ENCODE assay signal across 26 cellular contexts in genomic region chr7:151804756-151805503, GRCh38.
"Had no signal": no experiment of that assay in that cellular context is flagged by ENCODE, and none has a peak within 500 bp of the region (broad histone marks: within the 10 kb centered on the region; RNA-seq: fewer than 3 reads in every experiment).

No MANE protein-coding gene starts in this region.

- H3K27ac ChIP-seq: colonic mucosa, gastroesophageal sphincter, neutrophil, thyroid gland had no signal

- ATAC-seq: effector memory CD8-positive, alpha-beta T cell; gastroesophageal sphincter; heart left ventricle; left lung; mucosa of descending colon; right lobe of liver; stimulated activated memory B cell treated with anti-CD40 and anti-IgM and Interleukin-4, amounts not matched to agents 10 μg/mL and 1 μg/mL and 100 μg/mL, for 72 hours; stimulated activated naive CD8-positive, alpha-beta T cell treated with anti-CD3 and anti-CD28 coated beads, Interleukin-15, amount 100 ng/mL, for 72 hours had no signal

- H3K4me1 ChIP-seq: colonic mucosa, gastroesophageal sphincter, thyroid gland had no signal

- H3K4me1 Mint-ChIP-seq: activated CD4-positive, alpha-beta memory T cell treated with anti-CD3 and anti-CD28 coated beads, Interleukin-2, amount 10 ng/mL, durations not matched to agents 7 days and 5 days; activated CD4-positive, alpha-beta T cell treated with anti-CD3 and anti-CD28 coated beads, Interleukin-2, amount 10 ng/mL, durations not matched to agents 7 days and 5 days; activated naive CD4-positive, alpha-beta T cell treated with anti-CD3 and anti-CD28 coated beads, Interleukin-2, amount 50 U/mL, for 24 hours; stimulated activated naive CD8-positive, alpha-beta T cell treated with anti-CD3 and anti-CD28 coated beads, Interleukin-15, amount 100 ng/mL, for 72 hours had no signal

- H3K27me3 Mint-ChIP-seq: activated CD4-positive, alpha-beta memory T cell treated with anti-CD3 and anti-CD28 coated beads, Interleukin-2, amount 10 ng/mL, durations not matched to agents 7 days and 5 days; activated CD4-positive, alpha-beta T cell treated with anti-CD3 and anti-CD28 coated beads, Interleukin-2, amount 10 ng/mL, durations not matched to agents 7 days and 5 days; activated naive CD4-positive, alpha-beta T cell treated with anti-CD3 and anti-CD28 coated beads, Interleukin-2, amount 50 U/mL, for 24 hours; effector memory CD8-positive, alpha-beta T cell; stimulated activated memory B cell treated with anti-CD40 and anti-IgM and Interleukin-4, amounts not matched to agents 10 μg/mL and 1 μg/mL and 100 μg/mL, for 72 hours; stimulated activated naive CD8-positive, alpha-beta T cell treated with anti-CD3 and anti-CD28 coated beads, Interleukin-15, amount 100 ng/mL, for 72 hours had no signal

- H3K9me3 ChIP-seq: colonic mucosa, heart left ventricle, left lung, mucosa of descending colon, neutrophil, right lobe of liver, thyroid gland had no signal

- FAIRE-seq: bronchial epithelial cell had no signal

- H3K4me3 ChIP-seq: colonic mucosa, gastroesophageal sphincter, heart left ventricle, lung, mucosa of descending colon, right lobe of liver, skin epidermis, thyroid gland had no signal

- DNase-seq: activated CD4-positive, alpha-beta memory T cell treated with anti-CD3 and anti-CD28 coated beads, Interleukin-2, amount 10 ng/mL, durations not matched to agents 7 days and 5 days; activated CD4-positive, alpha-beta T cell treated with anti-CD3 and anti-CD28 coated beads for 1 hour; activated CD4-positive, alpha-beta T cell treated with anti-CD3 and anti-CD28 coated beads, Interleukin-2, amount 10 ng/mL, durations not matched to agents 7 days and 5 days; activated T-cell treated with anti-CD3 and anti-CD28 coated beads, Interleukin-2, amount 50 U/mL, for 48 hours; colonic mucosa; effector memory CD8-positive, alpha-beta T cell; erythroblast; heart left ventricle; stimulated activated CD4-positive, alpha-beta T cell treated with anti-CD3 and anti-CD28 coated beads, Interleukin-4, amount 100 ng/mL, for 4 hours; stimulated activated CD8-positive, alpha-beta memory T cell treated with anti-CD3 and anti-CD28 coated beads, Interleukin-4, amount 100 ng/mL, for 48 hours; stimulated activated naive CD8-positive, alpha-beta T cell treated with anti-CD3 and anti-CD28 coated beads, Interleukin-15, amount 100 ng/mL, for 72 hours; T-helper 2 cell; thyroid gland had no signal

- H3K27me3 ChIP-seq: colonic mucosa, gastroesophageal sphincter, heart left ventricle, left lung, right lobe of liver, thyroid gland had no signal

- H3K36me3 ChIP-seq: colonic mucosa, gastroesophageal sphincter, heart left ventricle, left lung, neutrophil, right lobe of liver, thyroid gland had no signal

- H3K9me3 Mint-ChIP-seq: activated CD4-positive, alpha-beta memory T cell treated with anti-CD3 and anti-CD28 coated beads, Interleukin-2, amount 10 ng/mL, durations not matched to agents 7 days and 5 days; activated CD4-positive, alpha-beta T cell treated with anti-CD3 and anti-CD28 coated beads, Interleukin-2, amount 10 ng/mL, durations not matched to agents 7 days and 5 days; activated naive CD4-positive, alpha-beta T cell treated with anti-CD3 and anti-CD28 coated beads, Interleukin-2, amount 50 U/mL, for 24 hours; activated T-helper 2 cell treated with anti-CD3 and anti-CD28 coated beads, Interferon-gamma antibody, Interleukin-2, Interleukin-4, amounts not matched to agents 10 μg/mL and 5 μg/mL and 100 μg/mL, durations not matched to agents 14 hours and 24 hours and 36 hours; effector memory CD8-positive, alpha-beta T cell; nephron; stimulated activated naive CD8-positive, alpha-beta T cell treated with anti-CD3 and anti-CD28 coated beads, Interleukin-15, amount 100 ng/mL, for 72 hours had no signal

- H3K27ac Mint-ChIP-seq: activated CD4-positive, alpha-beta memory T cell treated with anti-CD3 and anti-CD28 coated beads, Interleukin-2, amount 10 ng/mL, durations not matched to agents 7 days and 5 days; activated CD4-positive, alpha-beta T cell treated with anti-CD3 and anti-CD28 coated beads, Interleukin-2, amount 10 ng/mL, durations not matched to agents 7 days and 5 days; activated naive CD4-positive, alpha-beta T cell treated with anti-CD3 and anti-CD28 coated beads, Interleukin-2, amount 50 U/mL, for 24 hours; activated T-helper 2 cell treated with anti-CD3 and anti-CD28 coated beads, Interferon-gamma antibody, Interleukin-2, Interleukin-4, amounts not matched to agents 10 μg/mL and 5 μg/mL and 100 μg/mL, durations not matched to agents 14 hours and 24 hours and 36 hours; effector memory CD8-positive, alpha-beta T cell; nephron; progenitor cell of endocrine pancreas; stimulated activated memory B cell treated with anti-CD40 and anti-IgM and Interleukin-4, amounts not matched to agents 10 μg/mL and 1 μg/mL and 100 μg/mL, for 72 hours had no signal

- H3K4me3 Mint-ChIP-seq: activated CD4-positive, alpha-beta memory T cell treated with anti-CD3 and anti-CD28 coated beads, Interleukin-2, amount 10 ng/mL, durations not matched to agents 7 days and 5 days; activated CD4-positive, alpha-beta T cell treated with anti-CD3 and anti-CD28 coated beads, Interleukin-2, amount 10 ng/mL, durations not matched to agents 7 days and 5 days; activated naive CD4-positive, alpha-beta T cell treated with anti-CD3 and anti-CD28 coated beads, Interleukin-2, amount 50 U/mL, for 24 hours; effector memory CD8-positive, alpha-beta T cell; nephron; stimulated activated memory B cell treated with anti-CD40 and anti-IgM and Interleukin-4, amounts not matched to agents 10 μg/mL and 1 μg/mL and 100 μg/mL, for 72 hours; stimulated activated naive CD8-positive, alpha-beta T cell treated with anti-CD3 and anti-CD28 coated beads, Interleukin-15, amount 100 ng/mL, for 72 hours had no signal
